In the genomic region with DNA sequence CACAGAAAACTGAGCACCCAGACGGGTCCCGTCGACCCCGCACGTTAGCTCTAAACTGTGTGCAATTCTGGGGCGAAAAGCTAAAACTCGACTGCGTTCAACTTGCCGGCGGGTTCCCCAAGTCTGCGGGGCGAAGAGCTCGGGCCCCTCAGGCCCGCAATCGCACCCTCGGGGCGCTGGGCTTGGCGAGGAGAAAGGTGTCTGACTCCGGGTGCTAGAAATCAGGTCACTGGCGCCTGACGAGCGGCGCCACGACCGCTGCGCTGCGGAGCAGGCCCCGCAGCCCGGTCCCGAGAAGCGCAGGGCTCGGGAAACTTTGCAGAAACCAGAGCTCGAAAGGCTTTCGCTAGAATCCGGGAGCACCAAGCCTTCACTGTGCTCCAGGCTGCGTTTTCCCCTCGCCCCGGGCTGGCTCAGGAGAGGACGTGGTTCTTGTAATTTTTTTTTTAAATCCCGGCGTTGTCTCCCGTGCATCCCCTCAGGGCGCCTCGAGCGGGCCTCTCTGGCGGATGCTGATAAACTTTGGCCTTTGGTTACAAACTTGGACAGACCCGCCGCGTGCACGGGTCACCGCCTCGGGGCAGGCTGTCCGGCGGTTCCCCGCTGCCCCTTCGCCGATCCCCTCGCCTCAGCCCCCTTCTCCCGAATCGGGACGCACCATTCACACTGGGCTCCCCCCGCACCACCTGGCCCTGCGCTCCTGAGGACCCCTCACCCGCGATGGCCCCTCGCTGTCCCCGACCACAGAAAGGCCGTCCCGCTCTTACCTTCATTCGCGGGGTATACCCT, we compare ENCODE assay signal across 8 cellular contexts. TPM values are rescaled to one million over a fixed set of nuclear protein-coding genes. Genes with fewer than 3 reads are reported as not detected.
DNase-seq lines count a peak whose midpoint lies in the region; ATAC-seq and TF ChIP-seq lines count a peak whose summit lies in the region.

No MANE protein-coding gene starts in this region.

- peaks cover 0 to 94% (median 11%) of the 10 kb centered on the region in 7 donors for H3K27me3 ChIP-seq in heart right ventricle

- peak; percentile 9 for ATAC-seq in HG02588 (IDR thresholded peaks at IDR 0.05; ENCODE audit: unreplicated experiment)
- peak; percentile 1 to 31 (median 8) for ATAC-seq in heart right ventricle

- no peaks in the 10 kb centered on the region for H3K36me3 Mint-ChIP-seq in activated naive CD8-positive, alpha-beta T cell treated with anti-CD3 and anti-CD28 coated beads for 36 hours

- H3K27ac Mint-ChIP-seq in activated naive CD8-positive, alpha-beta T cell treated with anti-CD3 and anti-CD28 coated beads for 36 hours, result no peak overlapping the region

- H3K27ac ChIP-seq in heart right ventricle, result peak overlapping the region; percentile 51 to 95 (median 90)

- TF ChIP-seq CTCF in heart right ventricle (IDR thresholded peaks at IDR 0.05) (no peak), GM10266 (IDR thresholded peaks at IDR 0.05; ENCODE audit: control insufficient read depth, insufficient read depth, low read depth, missing control alignments) (no peak)

- no peaks in the 10 kb centered on the region for H3K9me3 ChIP-seq in heart right ventricle

- H3K4me3 Mint-ChIP-seq in activated naive CD8-positive, alpha-beta T cell treated with anti-CD3 and anti-CD28 coated beads for 36 hours, result peak overlapping the region; percentile 77

- H3K4me1 ChIP-seq in heart right ventricle, result peaks cover 0 to 45% (median 38%) of the 10 kb centered on the region in 9 donors

- H3K9me3 Mint-ChIP-seq in activated naive CD8-positive, alpha-beta T cell treated with anti-CD3 and anti-CD28 coated beads for 36 hours, result no peaks in the 10 kb centered on the region

- intact Hi-C loops in heart right ventricle (cut with DNase I) (loop anchor here (1.0 to 10.0 kb wide), 16 partner anchors 44 to 1837 kb away; no protein-coding TSS in a partner anchor), posterior vena cava (cut with DNase I) (loop anchor here (2.0 to 10.0 kb wide), 3 partner anchors 393 to 885 kb away; no protein-coding TSS in a partner anchor)

- 0% methylated on average over 71 of the region's 71 CpGs for WGBS in heart right ventricle, 2 donors

- DNase-seq in DMS 273 (lab: John Stamatoyannopoulos, UW; ENCODE audit: unreplicated experiment), result peak; percentile 71
- DNase-seq in DMS 273 treated with DMSO at 0.1 percent for 48 hours (lab: John Stamatoyannopoulos, UW), result no peak
- DNase-seq in NCI-H774 (lab: John Stamatoyannopoulos, UW), result peak; percentile 23
- peak; percentile 12 for DNase-seq in activated naive CD8-positive, alpha-beta T cell treated with anti-CD3 and anti-CD28 coated beads for 36 hours
- DNase-seq in heart right ventricle, result peak; percentile 29 to 51
- DNase-seq in posterior vena cava (ENCODE audit: low spot score), result peak; percentile 84
- no peak for DNase-seq in GM10266 (ENCODE audit: extremely low spot score)

- peaks cover 81% of the 10 kb centered on the region for H3K27me3 Mint-ChIP-seq in activated naive CD8-positive, alpha-beta T cell treated with anti-CD3 and anti-CD28 coated beads for 36 hours

- peaks cover 0 to 7% (median 0%) of the 10 kb centered on the region in 9 donors for H3K36me3 ChIP-seq in heart right ventricle

- H3K4me1 Mint-ChIP-seq in activated naive CD8-positive, alpha-beta T cell treated with anti-CD3 and anti-CD28 coated beads for 36 hours, result peaks cover 22% of the 10 kb centered on the region

- peak overlapping the region; percentile 59 to 92 (median 78) for H3K4me3 ChIP-seq in heart right ventricle

RNA-seq across cellular contexts. Expression of gene EPHA4, which starts 0.5 kb away (rescaled TPM):
- under 1 TPM; 0.20 to 0.47 TPM for total RNA-seq in activated naive CD8-positive, alpha-beta T cell treated with anti-CD3 and anti-CD28 coated beads for 36 hours
- 10 to 100 TPM in 9 of 10 donors, 1 to 10 TPM in 1; 8.2 to 51.3 (median 21.1) TPM for total RNA-seq in heart right ventricle
- polyA plus RNA-seq in heart right ventricle, result 10 to 100 TPM in 1 of 2 donors, 1 to 10 TPM in 1; 3.4 to 12.3 TPM
- 10 to 100 TPM; 20.8 to 39.2 TPM for total RNA-seq in posterior vena cava

Comparison
In these comparisons a context has a peak if more than half of its experiments do, and no peak if none do; other contexts are left out.
1. DNase-seq: peak in DMS 273 (single experiment), NCI-H774 (single experiment), activated naive CD8-positive, alpha-beta T cell treated with anti-CD3 and anti-CD28 coated beads for 36 hours (single experiment), heart right ventricle (2 of 2) and posterior vena cava (single experiment); none in DMS 273 treated with DMSO at 0.1 percent for 48 hours (single experiment) and GM10266 (single experiment).
2. RNA of gene EPHA4, which starts 0.5 kb away (total RNA-seq): 20.8 to 39.2 TPM in posterior vena cava and 8.2 to 51.3 TPM in heart right ventricle; 0.20 to 0.47 TPM in activated naive CD8-positive, alpha-beta T cell treated with anti-CD3 and anti-CD28 coated beads for 36 hours; every median in the first group is over 4 times any median in the second.